Comparison of ENCODE assay signal across 9 cellular contexts in the genomic region with DNA sequence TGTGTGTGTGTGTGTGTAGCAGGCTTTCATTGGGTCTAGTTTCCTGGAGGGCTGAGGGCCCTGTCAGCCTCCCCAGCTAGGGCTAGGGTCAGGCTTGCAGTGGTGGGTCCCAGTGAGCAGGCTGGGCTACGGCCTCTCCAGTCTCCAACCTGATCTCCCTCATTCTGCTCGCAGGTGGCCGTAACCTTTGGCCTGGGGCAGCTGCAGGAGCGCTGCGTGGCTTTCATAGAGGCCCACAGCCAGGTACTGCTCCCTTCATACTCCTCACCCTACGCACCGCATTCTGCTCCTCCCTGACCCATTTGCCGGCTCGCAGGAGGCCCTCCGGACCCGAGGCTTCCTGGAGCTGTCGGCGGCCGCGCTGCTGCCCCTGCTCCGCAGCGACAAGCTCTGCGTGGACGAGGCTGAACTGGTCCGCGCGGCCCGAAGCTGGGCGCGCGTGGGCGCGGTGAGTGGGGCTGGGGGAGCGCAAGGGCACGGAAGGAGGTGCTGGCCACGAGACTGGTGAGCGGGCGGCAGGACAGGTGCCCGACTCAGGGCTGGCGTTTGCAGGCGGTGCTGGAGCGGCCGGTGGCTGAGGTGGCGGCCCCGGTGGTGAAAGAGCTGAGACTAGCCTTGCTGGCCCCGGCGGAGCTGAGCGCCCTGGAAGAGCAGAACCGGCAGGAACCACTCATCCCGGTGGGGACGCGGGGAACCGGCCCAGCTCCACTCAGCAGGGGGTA. TPM values are rescaled to one million over a fixed set of nuclear protein-coding genes. Genes with fewer than 3 reads are reported as not detected.
DNase-seq lines count a peak whose midpoint lies in the region; ATAC-seq and TF ChIP-seq lines count a peak whose summit lies in the region.
"Had no signal": no experiment of that assay in that cellular context is flagged by ENCODE, and none has a peak within 500 bp of the region (broad histone marks: within the 10 kb centered on the region; RNA-seq: fewer than 3 reads in every experiment).

No MANE protein-coding gene starts in this region.

- peaks cover 4% of the 10 kb centered on the region for H3K27me3 Mint-ChIP-seq in CD4-positive, alpha-beta T cell
- H3K27me3 Mint-ChIP-seq in neural progenitor cell (ENCODE audit: insufficient read depth, low read depth) = peaks cover 11% of the 10 kb centered on the region

- WGBS in esophagus squamous epithelium, 2 donors = 68 to 80% methylated on average over 11 to 20 of the region's 48 CpGs

- POLR2A ChIA-PET in CD4-positive, alpha-beta T cell (lab: Charles Lee) = interaction anchor here (0.5 to 8.7 kb wide), 20 partner anchors 9 to 873 kb away, joined by 3 to 425 read pairs (median 4); a partner anchor contains a TSS
- POLR2A ChIA-PET in Panc1 (lab: Charles Lee) = interaction anchor here (0.7 to 1.3 kb wide), 3 partner anchors 13 to 83 kb away, joined by 3 to 5 read pairs (median 3); a partner anchor contains a TSS

- no peaks in the 10 kb centered on the region for H3K27me3 ChIP-seq in CD4-positive, alpha-beta T cell (ENCODE audit: control insufficient read depth, insufficient read depth, low read length)
- no peaks in the 10 kb centered on the region for H3K27me3 ChIP-seq in Panc1 (ENCODE audit: control insufficient read depth, insufficient read depth, low read length)
- no peaks in the 10 kb centered on the region for H3K27me3 ChIP-seq in esophagus squamous epithelium
- H3K27me3 ChIP-seq in neural progenitor cell = no peaks in the 10 kb centered on the region

- H3K4me3 ChIP-seq in Panc1 (ENCODE audit: low read depth in 2 of 2, low read length in 2 of 2) = peak overlapping the region; percentile 42 to 66
- H3K4me3 ChIP-seq in esophagus squamous epithelium = peak overlapping the region; percentile 28 to 69 (median 52)
- H3K4me3 ChIP-seq in neural progenitor cell = peak overlapping the region; percentile 25

- H3K4me1 Mint-ChIP-seq in CD4-positive, alpha-beta T cell (ENCODE audit: low read depth) = peaks cover 70% of the 10 kb centered on the region
- H3K4me1 Mint-ChIP-seq in neural progenitor cell = peaks cover 53% of the 10 kb centered on the region

- H3F3A ChIP-seq in neural progenitor cell (ENCODE audit: low read depth) = peaks cover 15% of the 10 kb centered on the region

- in situ Hi-C loops in Panc1 (cut with HindIII; ENCODE audit: low pct_unique_long_range_greater_than_20kb, low sequenced_read_pairs) = no loop called here

- H3K9me3 Mint-ChIP-seq in CD4-positive, alpha-beta T cell = no peaks in the 10 kb centered on the region
- peaks cover 5% of the 10 kb centered on the region for H3K9me3 Mint-ChIP-seq in neural progenitor cell

- TF ChIP-seq POLR2A in esophagus squamous epithelium (IDR thresholded peaks at IDR 0.05) = no peak

- H3K4me3 Mint-ChIP-seq in CD4-positive, alpha-beta T cell = peak overlapping the region; percentile 83
- no peak overlapping the region for H3K4me3 Mint-ChIP-seq in neural progenitor cell

- no peaks in the 10 kb centered on the region for H3K9me3 ChIP-seq in CD4-positive, alpha-beta T cell (ENCODE audit: control insufficient read depth, low read length)
- H3K9me3 ChIP-seq in Panc1 (ENCODE audit: control insufficient read depth, insufficient read depth, low read depth, low read length) (no peaks in the 10 kb centered on the region), esophagus squamous epithelium (no peaks in the 10 kb centered on the region), neural progenitor cell (ENCODE audit: low read depth) (no peaks in the 10 kb centered on the region)

- H3K9ac ChIP-seq in neural progenitor cell = no peak overlapping the region

- DNase-seq in CD4-positive, alpha-beta T cell = peak in 1 of 10 experiments; percentile 16
- no peak for DNase-seq in Panc1 (ENCODE audit: low read depth, low spot score)
- DNase-seq in esophagus squamous epithelium (lab: John Stamatoyannopoulos, UW) = no peak
- DNase-seq in neural progenitor cell (ENCODE audit: low spot score) = no peak
- DNase-seq in amniotic stem cell (lab: John Stamatoyannopoulos, UW) = no peak
- DNase-seq in GM19240 (ENCODE audit: insufficient read length, low spot score) = no peak
- DNase-seq in stimulated activated CD4-positive, alpha-beta T cell treated with anti-CD3 and anti-CD28 coated beads, Interleukin-12 subunit alpha, Interleukin-12 subunit beta, amount 100 ng/mL, for 4 hours = no peak

- H3K4me2 ChIP-seq in neural progenitor cell = peak overlapping the region; percentile 59

- no peak overlapping the region for H2AFZ ChIP-seq in neural progenitor cell (replicated peaks)

- H3K36me3 Mint-ChIP-seq in CD4-positive, alpha-beta T cell (ENCODE audit: low read depth) = peaks cover 18% of the 10 kb centered on the region
- peaks cover 9% of the 10 kb centered on the region for H3K36me3 Mint-ChIP-seq in neural progenitor cell

- H3K36me3 ChIP-seq in Panc1 (ENCODE audit: control insufficient read depth, insufficient read depth, low read length) (no peaks in the 10 kb centered on the region), esophagus squamous epithelium (peaks cover 0 to 7% (median 0%) of the 10 kb centered on the region in 3 donors), neural progenitor cell (no peaks in the 10 kb centered on the region)

- H3K79me2 ChIP-seq in neural progenitor cell (ENCODE audit: low read depth) = no peaks in the 10 kb centered on the region

- H3K4me1 ChIP-seq in Panc1 (ENCODE audit: control insufficient read depth, insufficient read depth, low read length) (peaks cover 37% of the 10 kb centered on the region), esophagus squamous epithelium (peaks cover 42 to 88% (median 55%) of the 10 kb centered on the region in 3 donors), neural progenitor cell (peaks cover 39% of the 10 kb centered on the region)

- ATAC-seq in CD4-positive, alpha-beta T cell (ENCODE audit: poor library complexity) = no peak
- peak; percentile 33 for ATAC-seq in Panc1
- no peak for ATAC-seq in HG03045 (IDR thresholded peaks at IDR 0.05; ENCODE audit: unreplicated experiment)

- BruUV-seq in Panc1 (replicated peaks; lab: Mats Ljungman, UMichigan) = no TSS peak

- CTCF ChIA-PET in CD4-positive, alpha-beta T cell (lab: Charles Lee) = interaction anchor here (1.0 to 1.8 kb wide), 2 partner anchors 13 to 82 kb away, joined by 3 to 9 read pairs; a partner anchor contains a TSS
- CTCF ChIA-PET in Panc1 (lab: Charles Lee) = interaction anchor here (1.5 kb wide), 1 partner anchor 20 kb away, joined by 4 read pairs; no protein-coding TSS in a partner anchor

- peak overlapping the region; percentile 55 for H3K27ac ChIP-seq in CD4-positive, alpha-beta T cell (ENCODE audit: low read depth, low read length)
- peak overlapping the region; percentile 39 for H3K27ac ChIP-seq in Panc1 (ENCODE audit: low read length)
- H3K27ac ChIP-seq in esophagus squamous epithelium = peak overlapping the region; percentile 77 to 93 (median 89)
- H3K27ac ChIP-seq in neural progenitor cell = no peak overlapping the region

- peak overlapping the region; percentile 99 for H3K27ac Mint-ChIP-seq in CD4-positive, alpha-beta T cell
- no peak overlapping the region for H3K27ac Mint-ChIP-seq in neural progenitor cell

- intact Hi-C loops in CD4-positive, alpha-beta T cell (cut with DNase I, micrococcal nuclease) = no loop called here
- intact Hi-C loops in Panc1 (cut with micrococcal nuclease; ENCODE audit: unreplicated experiment) (loop anchor here (10.0 kb wide), 1 partner anchor 78 kb away; a partner anchor contains a TSS), esophagus squamous epithelium (cut with DNase I) (no loop called here)

- no peak for TF ChIP-seq CTCF in CD4-positive, alpha-beta T cell (IDR thresholded peaks at IDR 0.05)
- TF ChIP-seq CTCF in Panc1 (IDR thresholded peaks at IDR 0.05) (no peak), esophagus squamous epithelium (IDR thresholded peaks at IDR 0.05) (no peak), neural progenitor cell (IDR thresholded peaks at IDR 0.05) (no peak)

- no peaks in the 10 kb centered on the region for H4K20me1 ChIP-seq in neural progenitor cell (ENCODE audit: low read depth)

RNA-seq across cellular contexts. Expression of a gene that starts 4.7 kb away (rescaled TPM):
- total RNA-seq in CD4-positive, alpha-beta T cell = 10 to 100 TPM; 35.9 to 36.5 TPM
- total RNA-seq in Panc1 (2021; ENCODE audit: unreplicated experiment) = 2.6 TPM
- 0.61 TPM for polyA plus RNA-seq in Panc1 (2012; ENCODE audit: insufficient read length)
- total RNA-seq in esophagus squamous epithelium = 1 to 10 TPM in 3 of 4 donors, under 1 TPM in 1; 0.68 to 5.3 (median 4.1) TPM
- total RNA-seq in neural progenitor cell (ENCODE audit: low replicate concordance) = 1.4 and 1.7 TPM in 2 replicates

RNA-seq across cellular contexts. Expression of a gene that starts 5.8 kb away (rescaled TPM):
- total RNA-seq in CD4-positive, alpha-beta T cell = 1 to 10 TPM; 1.8 to 2.1 TPM
- total RNA-seq in Panc1 (2021; ENCODE audit: unreplicated experiment) (not detected), esophagus squamous epithelium (not detected), neural progenitor cell (ENCODE audit: low replicate concordance) (not detected in 2 replicates)
- polyA plus RNA-seq in Panc1 (2012; ENCODE audit: insufficient read length) = not detected
- total RNA-seq: HT1080 had no signal

RNA-seq across cellular contexts. Expression of a gene that starts 12.8 kb away (rescaled TPM):
- 100 to 1,000 TPM; 794 TPM for total RNA-seq in CD4-positive, alpha-beta T cell
- total RNA-seq in Panc1 (2021; ENCODE audit: unreplicated experiment) = 13.7 TPM
- 7.3 TPM for polyA plus RNA-seq in Panc1 (2012; ENCODE audit: insufficient read length)
- total RNA-seq in esophagus squamous epithelium = 10 to 100 TPM; 10.3 to 36.2 (median 30.7) TPM
- 2.2 and 6.6 TPM in 2 replicates for total RNA-seq in neural progenitor cell (ENCODE audit: low replicate concordance)

RNA-seq across cellular contexts. Expression of a gene that starts 25.0 kb away (rescaled TPM):
- total RNA-seq in CD4-positive, alpha-beta T cell = 1 to 10 TPM; 1.0 TPM
- 0.15 TPM for total RNA-seq in Panc1 (2021; ENCODE audit: unreplicated experiment)
- polyA plus RNA-seq in Panc1 (2012; ENCODE audit: insufficient read length) = 0.11 TPM
- under 1 TPM in 1 of 4 donors, not detected in 3; 0.26 TPM for total RNA-seq in esophagus squamous epithelium
- total RNA-seq in neural progenitor cell (ENCODE audit: low replicate concordance) = 0.65 and 0.84 TPM in 2 replicates
- total RNA-seq: HT1080 had no signal

RNA-seq across cellular contexts. Expression of a gene that starts 30.1 kb away (rescaled TPM):
- total RNA-seq in CD4-positive, alpha-beta T cell = 1 to 10 TPM; 1.2 TPM
- total RNA-seq in Panc1 (2021; ENCODE audit: unreplicated experiment) (0.74 TPM), esophagus squamous epithelium (under 1 TPM in 2 of 4 donors, not detected in 2; 0.09 to 0.19 TPM), neural progenitor cell (ENCODE audit: low replicate concordance) (0.09 TPM in 1 of 2 replicates, not detected in the other)
- 1.2 TPM for polyA plus RNA-seq in Panc1 (2012; ENCODE audit: insufficient read length)
- total RNA-seq: HT1080 had no signal

Comparison
In these comparisons a context has a peak if more than half of its experiments do, and no peak if none do; other contexts are left out.
1. RNA of a gene that starts 4.7 kb away (total RNA-seq): 35.9 to 36.5 TPM in CD4-positive, alpha-beta T cell; 0.68 to 5.3 TPM in esophagus squamous epithelium, 2.6 TPM in Panc1 (single experiment) and 1.4 to 1.7 TPM in neural progenitor cell; every median in the first group is over 4 times any median in the second.
2. RNA of a gene that starts 12.8 kb away (total RNA-seq): 794 TPM in CD4-positive, alpha-beta T cell; 10.3 to 36.2 TPM in esophagus squamous epithelium, 13.7 TPM in Panc1 (single experiment) and 2.2 to 6.6 TPM in neural progenitor cell; every median in the first group is over 10 times any median in the second.
3. Peak in every context shown above with its lines, with median percentiles within 50 percentile points of each other: H3K4me3 ChIP-seq.